ENCODE assay signal across 1 cellular context in the genomic region with DNA sequence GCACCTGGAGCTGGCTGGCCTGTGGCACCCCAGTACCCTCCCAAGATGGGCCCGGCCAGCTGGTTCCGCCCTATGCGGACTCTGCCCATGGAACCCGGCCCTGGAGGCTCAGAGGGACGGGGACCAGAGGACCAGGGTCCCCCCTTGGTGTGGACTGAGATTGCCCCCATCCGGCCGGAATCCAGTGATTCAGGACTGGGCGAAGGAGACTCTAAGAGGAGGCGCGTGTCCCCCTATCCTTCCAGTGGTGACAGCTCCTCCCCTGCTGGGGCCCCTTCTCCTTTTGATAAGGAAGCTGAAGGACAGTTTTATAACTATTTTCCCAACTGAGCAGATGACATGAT.
TF ChIP-seq lines count a peak whose summit lies in the region.

No MANE protein-coding gene starts in this region.

TF ChIP-seq in K562, 482 proteins besides CTCF, POLR2A, EP300 and RAD21 (continues in another document):
- TF ChIP-seq SMC3 (conservative IDR thresholded peaks at IDR 0.05; ENCODE audit: insufficient read depth, low read depth, low read length), result 0 out of 2 replicates have a peak, but pooled peaks have one; percentile 16
- no peak for TF ChIP-seq RUNX1 (IDR thresholded peaks at IDR 0.05; ENCODE audit: low read depth)
- TF ChIP-seq, protein P1, sequence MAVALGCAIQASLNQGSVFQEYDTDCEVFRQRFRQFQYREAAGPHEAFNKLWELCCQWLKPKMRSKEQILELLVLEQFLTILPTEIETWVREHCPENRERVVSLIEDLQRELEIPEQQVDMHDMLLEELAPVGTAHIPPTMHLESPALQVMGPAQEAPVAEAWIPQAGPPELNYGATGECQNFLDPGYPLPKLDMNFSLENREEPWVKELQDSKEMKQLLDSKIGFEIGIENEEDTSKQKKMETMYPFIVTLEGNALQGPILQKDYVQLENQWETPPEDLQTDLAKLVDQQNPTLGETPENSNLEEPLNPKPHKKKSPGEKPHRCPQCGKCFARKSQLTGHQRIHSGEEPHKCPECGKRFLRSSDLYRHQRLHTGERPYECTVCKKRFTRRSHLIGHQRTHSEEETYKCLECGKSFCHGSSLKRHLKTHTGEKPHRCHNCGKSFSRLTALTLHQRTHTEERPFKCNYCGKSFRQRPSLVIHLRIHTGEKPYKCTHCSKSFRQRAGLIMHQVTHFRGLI (CRISPR knock-in tag; IDR thresholded peaks at IDR 0.05), result no peak
- TF ChIP-seq CEBPG (CRISPR knock-in tag; IDR thresholded peaks at IDR 0.05), result no peak
- TF ChIP-seq CEBPG (tag; conservative IDR thresholded peaks at IDR 0.05 in 1 of 2, IDR thresholded peaks at IDR 0.05 in 1 of 2), result 0 out of 4 replicates have a peak, but pooled peaks of 1 of the 2 experiments have one; percentile 10
- TF ChIP-seq MAFG (tag; conservative IDR thresholded peaks at IDR 0.05), result no peak
- TF ChIP-seq TEAD1 (CRISPR knock-in tag; IDR thresholded peaks at IDR 0.05), result peak; percentile 80 to 95; a peak in 2 of 4 replicates
- TF ChIP-seq, protein P2, sequence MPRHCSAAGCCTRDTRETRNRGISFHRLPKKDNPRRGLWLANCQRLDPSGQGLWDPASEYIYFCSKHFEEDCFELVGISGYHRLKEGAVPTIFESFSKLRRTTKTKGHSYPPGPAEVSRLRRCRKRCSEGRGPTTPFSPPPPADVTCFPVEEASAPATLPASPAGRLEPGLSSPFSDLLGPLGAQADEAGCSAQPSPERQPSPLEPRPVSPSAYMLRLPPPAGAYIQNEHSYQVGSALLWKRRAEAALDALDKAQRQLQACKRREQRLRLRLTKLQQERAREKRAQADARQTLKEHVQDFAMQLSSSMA (CRISPR knock-in tag; IDR thresholded peaks at IDR 0.05), result no peak
- TF ChIP-seq LEF1 (IDR thresholded peaks at IDR 0.05), result peak; percentile 63; the same call in 1 of the 2 replicates
- 0 out of 2 replicates have a peak, but pooled peaks have one; percentile 16 for TF ChIP-seq L3MBTL2 (IDR thresholded peaks at IDR 0.05)
- TF ChIP-seq, protein P3, sequence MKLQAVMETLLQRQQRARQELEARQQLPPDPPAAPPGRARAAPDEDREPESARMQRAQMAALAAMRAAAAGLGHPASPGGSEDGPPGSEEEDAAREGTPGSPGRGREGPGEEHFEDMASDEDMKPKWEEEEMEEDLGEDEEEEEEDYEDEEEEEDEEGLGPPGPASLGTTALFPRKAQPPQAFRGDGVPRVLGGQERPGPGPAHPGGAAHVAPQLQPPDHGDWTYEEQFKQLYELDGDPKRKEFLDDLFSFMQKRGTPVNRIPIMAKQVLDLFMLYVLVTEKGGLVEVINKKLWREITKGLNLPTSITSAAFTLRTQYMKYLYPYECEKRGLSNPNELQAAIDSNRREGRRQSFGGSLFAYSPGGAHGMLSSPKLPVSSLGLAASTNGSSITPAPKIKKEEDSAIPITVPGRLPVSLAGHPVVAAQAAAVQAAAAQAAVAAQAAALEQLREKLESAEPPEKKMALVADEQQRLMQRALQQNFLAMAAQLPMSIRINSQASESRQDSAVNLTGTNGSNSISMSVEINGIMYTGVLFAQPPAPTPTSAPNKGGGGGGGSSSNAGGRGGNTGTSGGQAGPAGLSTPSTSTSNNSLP (IDR thresholded peaks at IDR 0.05; ENCODE audit: borderline replicate concordance, low read depth, low read length), result no peak
- TF ChIP-seq, protein P4, sequence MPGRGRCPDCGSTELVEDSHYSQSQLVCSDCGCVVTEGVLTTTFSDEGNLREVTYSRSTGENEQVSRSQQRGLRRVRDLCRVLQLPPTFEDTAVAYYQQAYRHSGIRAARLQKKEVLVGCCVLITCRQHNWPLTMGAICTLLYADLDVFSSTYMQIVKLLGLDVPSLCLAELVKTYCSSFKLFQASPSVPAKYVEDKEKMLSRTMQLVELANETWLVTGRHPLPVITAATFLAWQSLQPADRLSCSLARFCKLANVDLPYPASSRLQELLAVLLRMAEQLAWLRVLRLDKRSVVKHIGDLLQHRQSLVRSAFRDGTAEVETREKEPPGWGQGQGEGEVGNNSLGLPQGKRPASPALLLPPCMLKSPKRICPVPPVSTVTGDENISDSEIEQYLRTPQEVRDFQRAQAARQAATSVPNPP (IDR thresholded peaks at IDR 0.05; ENCODE audit: borderline replicate concordance, insufficient read depth, insufficient read length), result no peak
- TF ChIP-seq, protein P5, sequence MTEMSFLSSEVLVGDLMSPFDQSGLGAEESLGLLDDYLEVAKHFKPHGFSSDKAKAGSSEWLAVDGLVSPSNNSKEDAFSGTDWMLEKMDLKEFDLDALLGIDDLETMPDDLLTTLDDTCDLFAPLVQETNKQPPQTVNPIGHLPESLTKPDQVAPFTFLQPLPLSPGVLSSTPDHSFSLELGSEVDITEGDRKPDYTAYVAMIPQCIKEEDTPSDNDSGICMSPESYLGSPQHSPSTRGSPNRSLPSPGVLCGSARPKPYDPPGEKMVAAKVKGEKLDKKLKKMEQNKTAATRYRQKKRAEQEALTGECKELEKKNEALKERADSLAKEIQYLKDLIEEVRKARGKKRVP (CRISPR knock-in tag; IDR thresholded peaks at IDR 0.05), result 0 out of 2 replicates have a peak, but pooled peaks have one; percentile 42
- TF ChIP-seq PURB (CRISPR knock-in tag; IDR thresholded peaks at IDR 0.05; ENCODE audit: low read depth), result no peak
- no peak for TF ChIP-seq TAF9B (IDR thresholded peaks at IDR 0.05; ENCODE audit: partially characterized antibody)
- TF ChIP-seq, protein P6, sequence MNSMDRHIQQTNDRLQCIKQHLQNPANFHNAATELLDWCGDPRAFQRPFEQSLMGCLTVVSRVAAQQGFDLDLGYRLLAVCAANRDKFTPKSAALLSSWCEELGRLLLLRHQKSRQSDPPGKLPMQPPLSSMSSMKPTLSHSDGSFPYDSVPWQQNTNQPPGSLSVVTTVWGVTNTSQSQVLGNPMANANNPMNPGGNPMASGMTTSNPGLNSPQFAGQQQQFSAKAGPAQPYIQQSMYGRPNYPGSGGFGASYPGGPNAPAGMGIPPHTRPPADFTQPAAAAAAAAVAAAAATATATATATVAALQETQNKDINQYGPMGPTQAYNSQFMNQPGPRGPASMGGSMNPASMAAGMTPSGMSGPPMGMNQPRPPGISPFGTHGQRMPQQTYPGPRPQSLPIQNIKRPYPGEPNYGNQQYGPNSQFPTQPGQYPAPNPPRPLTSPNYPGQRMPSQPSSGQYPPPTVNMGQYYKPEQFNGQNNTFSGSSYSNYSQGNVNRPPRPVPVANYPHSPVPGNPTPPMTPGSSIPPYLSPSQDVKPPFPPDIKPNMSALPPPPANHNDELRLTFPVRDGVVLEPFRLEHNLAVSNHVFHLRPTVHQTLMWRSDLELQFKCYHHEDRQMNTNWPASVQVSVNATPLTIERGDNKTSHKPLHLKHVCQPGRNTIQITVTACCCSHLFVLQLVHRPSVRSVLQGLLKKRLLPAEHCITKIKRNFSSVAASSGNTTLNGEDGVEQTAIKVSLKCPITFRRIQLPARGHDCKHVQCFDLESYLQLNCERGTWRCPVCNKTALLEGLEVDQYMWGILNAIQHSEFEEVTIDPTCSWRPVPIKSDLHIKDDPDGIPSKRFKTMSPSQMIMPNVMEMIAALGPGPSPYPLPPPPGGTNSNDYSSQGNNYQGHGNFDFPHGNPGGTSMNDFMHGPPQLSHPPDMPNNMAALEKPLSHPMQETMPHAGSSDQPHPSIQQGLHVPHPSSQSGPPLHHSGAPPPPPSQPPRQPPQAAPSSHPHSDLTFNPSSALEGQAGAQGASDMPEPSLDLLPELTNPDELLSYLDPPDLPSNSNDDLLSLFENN (IDR thresholded peaks at IDR 0.05; ENCODE audit: low read depth in 2 of 2, low read length in 2 of 2), result no peak
- TF ChIP-seq, protein P7, sequence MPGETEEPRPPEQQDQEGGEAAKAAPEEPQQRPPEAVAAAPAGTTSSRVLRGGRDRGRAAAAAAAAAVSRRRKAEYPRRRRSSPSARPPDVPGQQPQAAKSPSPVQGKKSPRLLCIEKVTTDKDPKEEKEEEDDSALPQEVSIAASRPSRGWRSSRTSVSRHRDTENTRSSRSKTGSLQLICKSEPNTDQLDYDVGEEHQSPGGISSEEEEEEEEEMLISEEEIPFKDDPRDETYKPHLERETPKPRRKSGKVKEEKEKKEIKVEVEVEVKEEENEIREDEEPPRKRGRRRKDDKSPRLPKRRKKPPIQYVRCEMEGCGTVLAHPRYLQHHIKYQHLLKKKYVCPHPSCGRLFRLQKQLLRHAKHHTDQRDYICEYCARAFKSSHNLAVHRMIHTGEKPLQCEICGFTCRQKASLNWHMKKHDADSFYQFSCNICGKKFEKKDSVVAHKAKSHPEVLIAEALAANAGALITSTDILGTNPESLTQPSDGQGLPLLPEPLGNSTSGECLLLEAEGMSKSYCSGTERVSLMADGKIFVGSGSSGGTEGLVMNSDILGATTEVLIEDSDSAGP (CRISPR knock-in tag; IDR thresholded peaks at IDR 0.05), result no peak
- TF ChIP-seq ATF7 (IDR thresholded peaks at IDR 0.05), result no peak
- TF ChIP-seq, protein P8, sequence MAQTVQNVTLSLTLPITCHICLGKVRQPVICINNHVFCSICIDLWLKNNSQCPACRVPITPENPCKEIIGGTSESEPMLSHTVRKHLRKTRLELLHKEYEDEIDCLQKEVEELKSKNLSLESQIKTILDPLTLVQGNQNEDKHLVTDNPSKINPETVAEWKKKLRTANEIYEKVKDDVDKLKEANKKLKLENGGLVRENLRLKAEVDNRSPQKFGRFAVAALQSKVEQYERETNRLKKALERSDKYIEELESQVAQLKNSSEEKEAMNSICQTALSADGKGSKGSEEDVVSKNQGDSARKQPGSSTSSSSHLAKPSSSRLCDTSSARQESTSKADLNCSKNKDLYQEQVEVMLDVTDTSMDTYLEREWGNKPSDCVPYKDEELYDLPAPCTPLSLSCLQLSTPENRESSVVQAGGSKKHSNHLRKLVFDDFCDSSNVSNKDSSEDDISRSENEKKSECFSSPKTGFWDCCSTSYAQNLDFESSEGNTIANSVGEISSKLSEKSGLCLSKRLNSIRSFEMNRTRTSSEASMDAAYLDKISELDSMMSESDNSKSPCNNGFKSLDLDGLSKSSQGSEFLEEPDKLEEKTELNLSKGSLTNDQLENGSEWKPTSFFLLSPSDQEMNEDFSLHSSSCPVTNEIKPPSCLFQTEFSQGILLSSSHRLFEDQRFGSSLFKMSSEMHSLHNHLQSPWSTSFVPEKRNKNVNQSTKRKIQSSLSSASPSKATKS (CRISPR knock-in tag; IDR thresholded peaks at IDR 0.05), result no peak
- no peak for TF ChIP-seq ZNF324 (CRISPR knock-in tag; IDR thresholded peaks at IDR 0.05)
- TF ChIP-seq, protein P9, sequence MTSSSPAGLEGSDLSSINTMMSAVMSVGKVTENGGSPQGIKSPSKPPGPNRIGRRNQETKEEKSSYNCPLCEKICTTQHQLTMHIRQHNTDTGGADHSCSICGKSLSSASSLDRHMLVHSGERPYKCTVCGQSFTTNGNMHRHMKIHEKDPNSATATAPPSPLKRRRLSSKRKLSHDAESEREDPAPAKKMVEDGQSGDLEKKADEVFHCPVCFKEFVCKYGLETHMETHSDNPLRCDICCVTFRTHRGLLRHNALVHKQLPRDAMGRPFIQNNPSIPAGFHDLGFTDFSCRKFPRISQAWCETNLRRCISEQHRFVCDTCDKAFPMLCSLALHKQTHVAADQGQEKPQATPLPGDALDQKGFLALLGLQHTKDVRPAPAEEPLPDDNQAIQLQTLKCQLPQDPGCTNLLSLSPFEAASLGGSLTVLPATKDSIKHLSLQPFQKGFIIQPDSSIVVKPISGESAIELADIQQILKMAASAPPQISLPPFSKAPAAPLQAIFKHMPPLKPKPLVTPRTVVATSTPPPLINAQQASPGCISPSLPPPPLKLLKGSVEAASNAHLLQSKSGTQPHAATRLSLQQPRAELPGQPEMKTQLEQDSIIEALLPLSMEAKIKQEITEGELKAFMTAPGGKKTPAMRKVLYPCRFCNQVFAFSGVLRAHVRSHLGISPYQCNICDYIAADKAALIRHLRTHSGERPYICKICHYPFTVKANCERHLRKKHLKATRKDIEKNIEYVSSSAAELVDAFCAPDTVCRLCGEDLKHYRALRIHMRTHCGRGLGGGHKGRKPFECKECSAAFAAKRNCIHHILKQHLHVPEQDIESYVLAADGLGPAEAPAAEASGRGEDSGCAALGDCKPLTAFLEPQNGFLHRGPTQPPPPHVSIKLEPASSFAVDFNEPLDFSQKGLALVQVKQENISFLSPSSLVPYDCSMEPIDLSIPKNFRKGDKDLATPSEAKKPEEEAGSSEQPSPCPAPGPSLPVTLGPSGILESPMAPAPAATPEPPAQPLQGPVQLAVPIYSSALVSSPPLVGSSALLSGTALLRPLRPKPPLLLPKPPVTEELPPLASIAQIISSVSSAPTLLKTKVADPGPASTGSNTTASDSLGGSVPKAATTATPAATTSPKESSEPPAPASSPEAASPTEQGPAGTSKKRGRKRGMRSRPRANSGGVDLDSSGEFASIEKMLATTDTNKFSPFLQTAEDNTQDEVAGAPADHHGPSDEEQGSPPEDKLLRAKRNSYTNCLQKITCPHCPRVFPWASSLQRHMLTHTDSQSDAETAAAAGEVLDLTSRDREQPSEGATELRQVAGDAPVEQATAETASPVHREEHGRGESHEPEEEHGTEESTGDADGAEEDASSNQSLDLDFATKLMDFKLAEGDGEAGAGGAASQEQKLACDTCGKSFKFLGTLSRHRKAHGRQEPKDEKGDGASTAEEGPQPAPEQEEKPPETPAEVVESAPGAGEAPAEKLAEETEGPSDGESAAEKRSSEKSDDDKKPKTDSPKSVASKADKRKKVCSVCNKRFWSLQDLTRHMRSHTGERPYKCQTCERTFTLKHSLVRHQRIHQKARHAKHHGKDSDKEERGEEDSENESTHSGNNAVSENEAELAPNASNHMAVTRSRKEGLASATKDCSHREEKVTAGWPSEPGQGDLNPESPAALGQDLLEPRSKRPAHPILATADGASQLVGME (CRISPR knock-in tag; IDR thresholded peaks at IDR 0.05), result no peak
- peak; percentile 55 for TF ChIP-seq MEIS2 (IDR thresholded peaks at IDR 0.05; ENCODE audit: partially characterized antibody)
- TF ChIP-seq, protein P10, sequence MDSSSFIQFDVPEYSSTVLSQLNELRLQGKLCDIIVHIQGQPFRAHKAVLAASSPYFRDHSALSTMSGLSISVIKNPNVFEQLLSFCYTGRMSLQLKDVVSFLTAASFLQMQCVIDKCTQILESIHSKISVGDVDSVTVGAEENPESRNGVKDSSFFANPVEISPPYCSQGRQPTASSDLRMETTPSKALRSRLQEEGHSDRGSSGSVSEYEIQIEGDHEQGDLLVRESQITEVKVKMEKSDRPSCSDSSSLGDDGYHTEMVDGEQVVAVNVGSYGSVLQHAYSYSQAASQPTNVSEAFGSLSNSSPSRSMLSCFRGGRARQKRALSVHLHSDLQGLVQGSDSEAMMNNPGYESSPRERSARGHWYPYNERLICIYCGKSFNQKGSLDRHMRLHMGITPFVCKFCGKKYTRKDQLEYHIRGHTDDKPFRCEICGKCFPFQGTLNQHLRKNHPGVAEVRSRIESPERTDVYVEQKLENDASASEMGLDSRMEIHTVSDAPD (CRISPR knock-in tag; IDR thresholded peaks at IDR 0.05), result no peak
- no peak for TF ChIP-seq EWSR1 (IDR thresholded peaks at IDR 0.05; ENCODE audit: borderline replicate concordance, low read depth, partially characterized antibody)
- TF ChIP-seq SNRNP70 (optimal IDR thresholded peaks at IDR 0.05; ENCODE audit: low read depth, low read length), result no peak
- TF ChIP-seq SRSF3 (IDR thresholded peaks at IDR 0.05; ENCODE audit: insufficient read depth, low read length), result no peak
- TF ChIP-seq, protein P11, sequence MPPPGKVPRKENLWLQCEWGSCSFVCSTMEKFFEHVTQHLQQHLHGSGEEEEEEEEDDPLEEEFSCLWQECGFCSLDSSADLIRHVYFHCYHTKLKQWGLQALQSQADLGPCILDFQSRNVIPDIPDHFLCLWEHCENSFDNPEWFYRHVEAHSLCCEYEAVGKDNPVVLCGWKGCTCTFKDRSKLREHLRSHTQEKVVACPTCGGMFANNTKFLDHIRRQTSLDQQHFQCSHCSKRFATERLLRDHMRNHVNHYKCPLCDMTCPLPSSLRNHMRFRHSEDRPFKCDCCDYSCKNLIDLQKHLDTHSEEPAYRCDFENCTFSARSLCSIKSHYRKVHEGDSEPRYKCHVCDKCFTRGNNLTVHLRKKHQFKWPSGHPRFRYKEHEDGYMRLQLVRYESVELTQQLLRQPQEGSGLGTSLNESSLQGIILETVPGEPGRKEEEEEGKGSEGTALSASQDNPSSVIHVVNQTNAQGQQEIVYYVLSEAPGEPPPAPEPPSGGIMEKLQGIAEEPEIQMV (tag; conservative IDR thresholded peaks at IDR 0.05; ENCODE audit: low read depth), result no peak
- TF ChIP-seq HNRNPUL1 (IDR thresholded peaks at IDR 0.05; ENCODE audit: low read length), result no peak
- peak; percentile 14; the same call in 1 of the 2 replicates for TF ChIP-seq RNF2 (IDR thresholded peaks at IDR 0.05)
